ENCODE assay signal across 23 cellular contexts in genomic region chr11:126725043-126725442, GRCh38.
DNase-seq lines count a peak whose midpoint lies in the region; ATAC-seq, FAIRE-seq and TF ChIP-seq lines count a peak whose summit lies in the region.
"Had no signal": no experiment of that assay in that cellular context is flagged by ENCODE, and none has a peak within 500 bp of the region (broad histone marks: within the 10 kb centered on the region; RNA-seq: fewer than 3 reads in every experiment).

No MANE protein-coding gene starts in this region.

- H3K27ac ChIP-seq in HepG2 (ENCODE audit: extremely low read length, insufficient read depth, low read length) (no peak overlapping the region), right lobe of liver (no peak overlapping the region)
- H3K27ac ChIP-seq: A549; BLaER1 treated with 17β-estradiol and CSF1 and Interleukin-3, amounts not matched to agents 10 nM and 100 nM; GM23248 had no signal

- no peak for FAIRE-seq in HepG2 (lab: Jason Lieb, UNC)
- FAIRE-seq: A549, G401.6, GM12892, H1 had no signal

- TF ChIP-seq EP300 in HepG2 (IDR thresholded peaks at IDR 0.05; ENCODE audit: low read depth in 2 of 2, low read length in 2 of 2) (no peak), HepG2 (CRISPR knock-in tag; IDR thresholded peaks at IDR 0.05; ENCODE audit: borderline replicate concordance) (no peak)

- no peaks in the 10 kb centered on the region for H3K9me3 Mint-ChIP-seq in neural crest cell
- H3K9me3 Mint-ChIP-seq in stimulated activated naive B cell treated with anti-CD40 and anti-IgM and Interleukin-4, amounts not matched to agents 10 μg/mL and 1 μg/mL and 100 μg/mL, for 72 hours: peaks cover 0 to 3% of the 10 kb centered on the region in 2 donors
- no peaks in the 10 kb centered on the region for H3K9me3 Mint-ChIP-seq in activated T-helper 2 cell treated with anti-CD3 and anti-CD28 coated beads, Interferon-gamma antibody, Interleukin-2, Interleukin-4, amounts not matched to agents 10 μg/mL and 5 μg/mL and 100 μg/mL, durations not matched to agents 14 hours and 24 hours and 36 hours

- peaks cover 12% of the 10 kb centered on the region for H3K4me1 Mint-ChIP-seq in neural crest cell
- no peaks in the 10 kb centered on the region for H3K4me1 Mint-ChIP-seq in stimulated activated naive B cell treated with anti-CD40 and anti-IgM and Interleukin-4, amounts not matched to agents 10 μg/mL and 1 μg/mL and 100 μg/mL, for 72 hours
- H3K4me1 Mint-ChIP-seq in activated T-helper 2 cell treated with anti-CD3 and anti-CD28 coated beads, Interferon-gamma antibody, Interleukin-2, Interleukin-4, amounts not matched to agents 10 μg/mL and 5 μg/mL and 100 μg/mL, durations not matched to agents 14 hours and 24 hours and 36 hours (ENCODE audit: low read depth): no peaks in the 10 kb centered on the region

- H2AFZ ChIP-seq in HepG2 (ENCODE audit: low read length): no peak overlapping the region
- H2AFZ ChIP-seq: GM23248 had no signal

- H3K36me3 Mint-ChIP-seq in neural crest cell (ENCODE audit: low read depth): no peaks in the 10 kb centered on the region
- no peaks in the 10 kb centered on the region for H3K36me3 Mint-ChIP-seq in stimulated activated naive B cell treated with anti-CD40 and anti-IgM and Interleukin-4, amounts not matched to agents 10 μg/mL and 1 μg/mL and 100 μg/mL, for 72 hours
- no peaks in the 10 kb centered on the region for H3K36me3 Mint-ChIP-seq in activated T-helper 2 cell treated with anti-CD3 and anti-CD28 coated beads, Interferon-gamma antibody, Interleukin-2, Interleukin-4, amounts not matched to agents 10 μg/mL and 5 μg/mL and 100 μg/mL, durations not matched to agents 14 hours and 24 hours and 36 hours (ENCODE audit: low read depth)
- H3K36me3 Mint-ChIP-seq: CD4-positive, alpha-beta memory T cell had no signal

- TF ChIP-seq POLR2A in HepG2 (IDR thresholded peaks at IDR 0.05; ENCODE audit: insufficient read depth in 1 of 2, low read depth in 2 of 2, low read length in 2 of 2) (no peak), right lobe of liver (IDR thresholded peaks at IDR 0.05) (no peak)

- H3K4me1 ChIP-seq in HepG2 (ENCODE audit: insufficient read depth, low read length): no peaks in the 10 kb centered on the region
- no peaks in the 10 kb centered on the region for H3K4me1 ChIP-seq in right lobe of liver
- H3K4me1 ChIP-seq: BE2C, Caco-2 had no signal

- no TSS peak for BruUV-seq in HepG2 (replicated peaks; lab: Mats Ljungman, UMichigan)

- intact Hi-C loops in HepG2 (cut with micrococcal nuclease; ENCODE audit: unreplicated experiment): no loop called here
- intact Hi-C loops in right lobe of liver (cut with DNase I): no loop called here
- intact Hi-C loops in activated T-helper 2 cell treated with anti-CD3 and anti-CD28 coated beads, Interferon-gamma antibody, Interleukin-2, Interleukin-4, amounts not matched to agents 10 μg/mL and 5 μg/mL and 100 μg/mL, durations not matched to agents 14 hours and 24 hours and 36 hours (cut with micrococcal nuclease): no loop called here

- no peak for DNase-seq in HepG2 (ENCODE audit: low spot score)
- no peak for DNase-seq in right lobe of liver
- DNase-seq in neural crest cell (ENCODE audit: low read depth, low spot score): no peak
- DNase-seq in stimulated activated naive B cell treated with anti-CD40 and anti-IgM and Interleukin-4, amounts not matched to agents 10 μg/mL and 1 μg/mL and 100 μg/mL, for 72 hours: no peak
- no peak for DNase-seq in activated T-helper 2 cell treated with anti-CD3 and anti-CD28 coated beads, Interferon-gamma antibody, Interleukin-2, Interleukin-4, amounts not matched to agents 10 μg/mL and 5 μg/mL and 100 μg/mL, durations not matched to agents 14 hours and 24 hours and 36 hours (ENCODE audit: low spot score)
- DNase-seq: 8988T; ACHN; AML-193; BE2C; Caco-2; CD4-positive, alpha-beta memory T cell; DMS153; DND-41; GM23248; H7; HCEC 1CT had no signal

- no peak for TF ChIP-seq CTCF in HepG2 (CRISPR knock-in tag; IDR thresholded peaks at IDR 0.05)
- TF ChIP-seq CTCF in right lobe of liver (IDR thresholded peaks at IDR 0.05): no peak
- TF ChIP-seq CTCF in neural crest cell (conservative IDR thresholded peaks at IDR 0.05): no peak

- no peaks in the 10 kb centered on the region for H3K79me2 ChIP-seq in HepG2 (ENCODE audit: insufficient read depth, low read length)

- in situ Hi-C loops in HepG2 (cut with HindIII; ENCODE audit: extremely low pct_ligation_motif_present, low pct_unique_long_range_greater_than_20kb): no loop called here

- CTCF ChIA-PET in HepG2 (lab: Yijun Ruan, JAX; ENCODE audit: low intra/inter-chr PET ratio, low total read pairs): no interaction called here

- POLR2A ChIA-PET in HepG2 (lab: Yijun Ruan, JAX): no interaction called here

- H3K36me3 ChIP-seq in HepG2 (replicated peaks in 1 of 2; ENCODE audit: control insufficient read depth in 1 of 2, insufficient read depth in 2 of 2, low read length in 2 of 2): no peaks in the 10 kb centered on the region
- H3K36me3 ChIP-seq in right lobe of liver: no peaks in the 10 kb centered on the region
- H3K36me3 ChIP-seq: BE2C; BLaER1 treated with 17β-estradiol and CSF1 and Interleukin-3, amounts not matched to agents 10 nM and 100 nM had no signal

- peak overlapping the region; percentile 79 for H3K27ac Mint-ChIP-seq in neural crest cell (ENCODE audit: unreplicated experiment)
- H3K27ac Mint-ChIP-seq in stimulated activated naive B cell treated with anti-CD40 and anti-IgM and Interleukin-4, amounts not matched to agents 10 μg/mL and 1 μg/mL and 100 μg/mL, for 72 hours: no peak overlapping the region
- no peak overlapping the region for H3K27ac Mint-ChIP-seq in activated T-helper 2 cell treated with anti-CD3 and anti-CD28 coated beads, Interferon-gamma antibody, Interleukin-2, Interleukin-4, amounts not matched to agents 10 μg/mL and 5 μg/mL and 100 μg/mL, durations not matched to agents 14 hours and 24 hours and 36 hours
- H3K27ac Mint-ChIP-seq: CD4-positive, alpha-beta memory T cell had no signal

- H3K27me3 ChIP-seq in HepG2 (ENCODE audit: control insufficient read depth in 1 of 2, insufficient read depth in 2 of 2, low read length in 2 of 2) (peaks cover 0 to 20% of the 10 kb centered on the region in 2 experiments; a peak in 1 of 5 replicates), right lobe of liver (no peaks in the 10 kb centered on the region)
- H3K27me3 ChIP-seq: BLaER1 treated with 17β-estradiol and CSF1 and Interleukin-3, amounts not matched to agents 10 nM and 100 nM had no signal

- no peak overlapping the region for H3K4me3 Mint-ChIP-seq in neural crest cell
- H3K4me3 Mint-ChIP-seq in stimulated activated naive B cell treated with anti-CD40 and anti-IgM and Interleukin-4, amounts not matched to agents 10 μg/mL and 1 μg/mL and 100 μg/mL, for 72 hours: no peak overlapping the region
- H3K4me3 Mint-ChIP-seq in activated T-helper 2 cell treated with anti-CD3 and anti-CD28 coated beads, Interferon-gamma antibody, Interleukin-2, Interleukin-4, amounts not matched to agents 10 μg/mL and 5 μg/mL and 100 μg/mL, durations not matched to agents 14 hours and 24 hours and 36 hours (ENCODE audit: low read depth): no peak overlapping the region
- H3K4me3 Mint-ChIP-seq: CD4-positive, alpha-beta memory T cell had no signal

- no peak overlapping the region for H3K9ac ChIP-seq in HepG2 (ENCODE audit: insufficient read depth, low read depth, low read length)
- H3K9ac ChIP-seq: BLaER1 treated with 17β-estradiol and CSF1 and Interleukin-3, amounts not matched to agents 10 nM and 100 nM; GM23248 had no signal

- H4K20me1 ChIP-seq in HepG2 (ENCODE audit: insufficient read depth, low read length): no peaks in the 10 kb centered on the region
- H4K20me1 ChIP-seq: BLaER1 treated with 17β-estradiol and CSF1 and Interleukin-3, amounts not matched to agents 10 nM and 100 nM had no signal

- H3K4me2 ChIP-seq in HepG2 (ENCODE audit: low read depth, low read length): no peak overlapping the region
- H3K4me2 ChIP-seq: A549; BLaER1 treated with 17β-estradiol and CSF1 and Interleukin-3, amounts not matched to agents 10 nM and 100 nM had no signal

- ATAC-seq in HepG2 (no peak), right lobe of liver (no peak), SK-N-SH treated with all-trans-retinoic acid at 6 μM for 48 hours (peak; percentile 59), HG03442 (IDR thresholded peaks at IDR 0.05; ENCODE audit: unreplicated experiment) (no peak)
- ATAC-seq in stimulated activated naive B cell treated with anti-CD40 and anti-IgM and Interleukin-4, amounts not matched to agents 10 μg/mL and 1 μg/mL and 100 μg/mL, for 72 hours (replicated peaks): no peak
- ATAC-seq: A549 had no signal

- WGBS in HepG2 (ENCODE audit: low lambda C conversion rate): 0% methylated on average over 5 of the region's 5 CpGs
- 81% methylated on average over 5 of the region's 5 CpGs for WGBS in right lobe of liver (ENCODE audit: insufficient coverage, low coverage, low lambda C conversion rate, missing lambda C conversion rate)

- no peak overlapping the region for H3K4me3 ChIP-seq in HepG2 (replicated peaks in 1 of 3; ENCODE audit: insufficient read depth in 1 of 3, low read depth in 2 of 3, low read length in 3 of 3)
- H3K4me3 ChIP-seq in right lobe of liver: no peak overlapping the region
- H3K4me3 ChIP-seq: A549; BLaER1 treated with 17β-estradiol and CSF1 and Interleukin-3, amounts not matched to agents 10 nM and 100 nM; GM23248 had no signal

- TF ChIP-seq RAD21 in HepG2 (CRISPR knock-in tag; IDR thresholded peaks at IDR 0.05): no peak

- H3K27me3 Mint-ChIP-seq in neural crest cell (ENCODE audit: low read depth): no peaks in the 10 kb centered on the region
- H3K27me3 Mint-ChIP-seq in stimulated activated naive B cell treated with anti-CD40 and anti-IgM and Interleukin-4, amounts not matched to agents 10 μg/mL and 1 μg/mL and 100 μg/mL, for 72 hours: peaks cover 5 to 11% of the 10 kb centered on the region in 2 donors
- no peaks in the 10 kb centered on the region for H3K27me3 Mint-ChIP-seq in activated T-helper 2 cell treated with anti-CD3 and anti-CD28 coated beads, Interferon-gamma antibody, Interleukin-2, Interleukin-4, amounts not matched to agents 10 μg/mL and 5 μg/mL and 100 μg/mL, durations not matched to agents 14 hours and 24 hours and 36 hours (ENCODE audit: low read depth)

- H3K9me3 ChIP-seq in HepG2 (ENCODE audit: low read length) (no peaks in the 10 kb centered on the region), right lobe of liver (no peaks in the 10 kb centered on the region)
- H3K9me3 ChIP-seq: A549; BE2C; BLaER1 treated with 17β-estradiol and CSF1 and Interleukin-3, amounts not matched to agents 10 nM and 100 nM; Caco-2 had no signal

TF ChIP-seq in SK-N-SH treated with all-trans-retinoic acid at 6 μM for 48 hours, 23 proteins besides CTCF, POLR2A, EP300 and RAD21 (continues in another document):
- TF ChIP-seq ESRRG (CRISPR knock-in tag; IDR thresholded peaks at IDR 0.05): no peak
- no peak for TF ChIP-seq GLIS3 (CRISPR knock-in tag; IDR thresholded peaks at IDR 0.05)
- no peak for TF ChIP-seq ZFP30 (CRISPR knock-in tag; IDR thresholded peaks at IDR 0.05)
- no peak for TF ChIP-seq OSR1 (CRISPR knock-in tag; IDR thresholded peaks at IDR 0.05)
- TF ChIP-seq ZNF565 (CRISPR knock-in tag; conservative IDR thresholded peaks at IDR 0.05; ENCODE audit: low read depth): no peak
- TF ChIP-seq ZFP3 (CRISPR knock-in tag; IDR thresholded peaks at IDR 0.05): no peak
- TF ChIP-seq RARB (CRISPR knock-in tag; IDR thresholded peaks at IDR 0.05): no peak
